In genomic region chr13:43905435-43906031, GRCh38 we compare ENCODE assay signal across 8 cellular contexts. TPM values are rescaled to one million over a fixed set of nuclear protein-coding genes. Genes with fewer than 3 reads are reported as not detected.
DNase-seq lines count a peak whose midpoint lies in the region; ATAC-seq and TF ChIP-seq lines count a peak whose summit lies in the region.

No MANE protein-coding gene starts in this region.

- intact Hi-C loops in mucosa of descending colon (cut with DNase I, micrococcal nuclease): loop anchor here (5.0 to 10.0 kb wide), 5 partner anchors 142 to 569 kb away; no protein-coding TSS in a partner anchor

- DNase-seq in AG09309 (ENCODE audit: low read depth) (no peak), GM12865 (ENCODE audit: low read depth) (peak; percentile 69), NCI-H146 (lab: John Stamatoyannopoulos, UW) (peak; percentile 55), epithelial cell of proximal tubule (ENCODE audit: low read depth) (peak; percentile 31), mucosa of descending colon (peak in 1 of 3 donors; percentile 67), UCSD-AML1 (lab: John Stamatoyannopoulos, UW; ENCODE audit: unreplicated experiment) (no peak)
- DNase-seq in T-helper 2 cell treated with Interferon-gamma antibody and Interleukin-4, amounts not matched to agents 5 μg/mL and 100 μg/mL, for 36 hours (ENCODE audit: low spot score): peak; percentile 6

- H3K27ac Mint-ChIP-seq in T-helper 2 cell treated with Interferon-gamma antibody and Interleukin-4, amounts not matched to agents 5 μg/mL and 100 μg/mL, for 36 hours: no peak overlapping the region

- H3K4me1 Mint-ChIP-seq in T-helper 2 cell treated with Interferon-gamma antibody and Interleukin-4, amounts not matched to agents 5 μg/mL and 100 μg/mL, for 36 hours (ENCODE audit: low read depth): no peaks in the 10 kb centered on the region

- H3K9me3 Mint-ChIP-seq in T-helper 2 cell treated with Interferon-gamma antibody and Interleukin-4, amounts not matched to agents 5 μg/mL and 100 μg/mL, for 36 hours: no peaks in the 10 kb centered on the region

- H3K4me3 ChIP-seq in AG09309 (ENCODE audit: control insufficient read depth, low read depth, low read length): no peak overlapping the region
- H3K4me3 ChIP-seq in GM12865 (ENCODE audit: low read depth, low read length): no peak overlapping the region
- no peak overlapping the region for H3K4me3 ChIP-seq in epithelial cell of proximal tubule (ENCODE audit: low read depth, low read length)
- H3K4me3 ChIP-seq in mucosa of descending colon: no peak overlapping the region

- ATAC-seq in mucosa of descending colon (peak; percentile 73), GM18909 (IDR thresholded peaks at IDR 0.05; ENCODE audit: poor library complexity, unreplicated experiment) (no peak)

- H3K4me3 Mint-ChIP-seq in T-helper 2 cell treated with Interferon-gamma antibody and Interleukin-4, amounts not matched to agents 5 μg/mL and 100 μg/mL, for 36 hours: no peak overlapping the region

- no peaks in the 10 kb centered on the region for H3K36me3 Mint-ChIP-seq in T-helper 2 cell treated with Interferon-gamma antibody and Interleukin-4, amounts not matched to agents 5 μg/mL and 100 μg/mL, for 36 hours (ENCODE audit: low read depth)

- peaks cover 20% of the 10 kb centered on the region for H3K27me3 Mint-ChIP-seq in T-helper 2 cell treated with Interferon-gamma antibody and Interleukin-4, amounts not matched to agents 5 μg/mL and 100 μg/mL, for 36 hours (ENCODE audit: low read depth)

- no peaks in the 10 kb centered on the region for H3K9me3 ChIP-seq in mucosa of descending colon

- TF ChIP-seq CTCF in AG09309 (IDR thresholded peaks at IDR 0.05; ENCODE audit: control insufficient read depth, insufficient read depth, low read depth, low read length, missing control alignments) (peak; percentile 60), GM12865 (IDR thresholded peaks at IDR 0.05; ENCODE audit: insufficient read depth, low read depth, low read length, missing control alignments) (peak; percentile 50), epithelial cell of proximal tubule (conservative IDR thresholded peaks at IDR 0.05; ENCODE audit: low read depth, low read length) (peak; percentile 71), mucosa of descending colon (IDR thresholded peaks at IDR 0.05) (peak; percentile 72)

- H3K4me1 ChIP-seq in mucosa of descending colon (ENCODE audit: low read depth): peaks cover 7% of the 10 kb centered on the region

- H3K36me3 ChIP-seq in mucosa of descending colon (ENCODE audit: low read depth): no peaks in the 10 kb centered on the region

RNA-seq across cellular contexts. Expression of gene LACC1, which starts 25.8 kb away (rescaled TPM):
- total RNA-seq in epithelial cell of proximal tubule (3.5 and 8.3 TPM in 2 replicates), mucosa of descending colon (10 to 100 TPM; 10.1 to 17.3 (median 13.2) TPM)

RNA-seq across cellular contexts. Expression of gene CCDC122, which starts 26.0 kb away (rescaled TPM):
- 4.0 and 46.3 TPM in 2 replicates for total RNA-seq in epithelial cell of proximal tubule
- total RNA-seq in mucosa of descending colon: 10 to 100 TPM in 2 of 3 donors, 1 to 10 TPM in 1; 8.0 to 17.1 (median 10.9) TPM

Comparison
In these comparisons a context has a peak if more than half of its experiments do, and no peak if none do; other contexts are left out.
1. DNase-seq: peak in GM12865 (single experiment), NCI-H146 (single experiment), T-helper 2 cell treated with Interferon-gamma antibody and Interleukin-4, amounts not matched to agents 5 μg/mL and 100 μg/mL, for 36 hours (single experiment) and epithelial cell of proximal tubule (single experiment); none in AG09309 (single experiment) and UCSD-AML1 (single experiment).
2. Peak in every context shown above with its lines, with median percentiles within 50 percentile points of each other: CTCF ChIP-seq.